In genomic region chr14:64727551-64728071, GRCh38 we compare ENCODE assay signal across 1 cellular context.
TF ChIP-seq lines count a peak whose summit lies in the region.

No MANE protein-coding gene starts in this region.

TF ChIP-seq in HepG2, 621 proteins besides CTCF, POLR2A, EP300 and RAD21:
- peak; percentile 42 for TF ChIP-seq AGO2 (optimal IDR thresholded peaks at IDR 0.05; ENCODE audit: low read depth, low read length)
- no peak for TF ChIP-seq PITX1 (CRISPR knock-in tag; IDR thresholded peaks at IDR 0.05)
